24 cellular contexts compared by ENCODE assay signal in genomic region chrX:155417769-155418168, GRCh38. TPM values are rescaled to one million over a fixed set of nuclear protein-coding genes. Genes with fewer than 3 reads are reported as not detected.
DNase-seq lines count a peak whose midpoint lies in the region; ATAC-seq and FAIRE-seq lines count a peak whose summit lies in the region.
"Had no signal": no experiment of that assay in that cellular context is flagged by ENCODE, and none has a peak within 500 bp of the region (broad histone marks: within the 10 kb centered on the region; RNA-seq: fewer than 3 reads in every experiment).

No MANE protein-coding gene starts in this region.

- no peaks in the 10 kb centered on the region for H3K27me3 Mint-ChIP-seq in activated T-cell treated with anti-CD3 and anti-CD28 coated beads, Interleukin-2, amount 50 U/mL, for 72 hours (ENCODE audit: low read depth)
- no peaks in the 10 kb centered on the region for H3K27me3 Mint-ChIP-seq in activated T-cell treated with anti-CD3 and anti-CD28 coated beads, Interleukin-2, amount 50 U/mL, for 4 hours (ENCODE audit: low read depth)
- no peaks in the 10 kb centered on the region for H3K27me3 Mint-ChIP-seq in activated T-helper 17 cell treated with anti-CD3 and anti-CD28 coated beads, Interleukin-2, amount 50 U/mL, for 72 hours
- H3K27me3 Mint-ChIP-seq: CD4-positive, alpha-beta memory T cell had no signal

- H3K36me3 Mint-ChIP-seq in activated T-cell treated with anti-CD3 and anti-CD28 coated beads, Interleukin-2, amount 50 U/mL, for 72 hours (ENCODE audit: insufficient read depth in 2 of 2), result no peaks in the 10 kb centered on the region
- peaks cover 2% of the 10 kb centered on the region for H3K36me3 Mint-ChIP-seq in activated T-cell treated with anti-CD3 and anti-CD28 coated beads, Interleukin-2, amount 50 U/mL, for 4 hours (ENCODE audit: insufficient read depth)
- H3K36me3 Mint-ChIP-seq in activated T-helper 17 cell treated with anti-CD3 and anti-CD28 coated beads, Interleukin-2, amount 50 U/mL, for 72 hours (ENCODE audit: low read depth), result no peaks in the 10 kb centered on the region
- no peaks in the 10 kb centered on the region for H3K36me3 Mint-ChIP-seq in stimulated activated effector memory CD8-positive, alpha-beta T cell treated with anti-CD3 and anti-CD28 coated beads, Interleukin-12 subunit alpha, Interleukin-12 subunit beta, amount 100 ng/mL, for 72 hours

- no peak overlapping the region for H3K27ac Mint-ChIP-seq in activated T-cell treated with anti-CD3 and anti-CD28 coated beads, Interleukin-2, amount 50 U/mL, for 72 hours
- no peak overlapping the region for H3K27ac Mint-ChIP-seq in activated T-helper 17 cell treated with anti-CD3 and anti-CD28 coated beads, Interleukin-2, amount 50 U/mL, for 72 hours
- H3K27ac Mint-ChIP-seq in stimulated activated effector memory CD8-positive, alpha-beta T cell treated with anti-CD3 and anti-CD28 coated beads, Interleukin-12 subunit alpha, Interleukin-12 subunit beta, amount 100 ng/mL, for 72 hours, result no peak overlapping the region
- H3K27ac Mint-ChIP-seq: H9, HFFc6 had no signal

- no peak for DNase-seq in activated T-cell treated with anti-CD3 and anti-CD28 coated beads, Interleukin-2, amount 50 U/mL, for 72 hours
- DNase-seq in activated T-cell treated with anti-CD3 and anti-CD28 coated beads, Interleukin-2, amount 50 U/mL, for 4 hours, result no peak
- DNase-seq in HTR-8/SVneo (ENCODE audit: insufficient read length, low spot score), result no peak
- DNase-seq in stimulated activated effector memory CD8-positive, alpha-beta T cell treated with anti-CD3 and anti-CD28 coated beads, Interleukin-12 subunit alpha, Interleukin-12 subunit beta, amount 100 ng/mL, for 72 hours (ENCODE audit: low spot score in 2 of 2), result no peak
- DNase-seq: C1 segment of cervical spinal cord; Calu3; CD4-positive, alpha-beta memory T cell; COR-L47; DMS53; DMS79 treated with DMSO at 0.1 percent for 48 hours; GF-D8; GM23248; H9; HFFc6 had no signal

- H3K4me3 Mint-ChIP-seq in activated T-cell treated with anti-CD3 and anti-CD28 coated beads, Interleukin-2, amount 50 U/mL, for 72 hours, result no peak overlapping the region
- no peak overlapping the region for H3K4me3 Mint-ChIP-seq in activated T-cell treated with anti-CD3 and anti-CD28 coated beads, Interleukin-2, amount 50 U/mL, for 4 hours
- no peak overlapping the region for H3K4me3 Mint-ChIP-seq in activated T-helper 17 cell treated with anti-CD3 and anti-CD28 coated beads, Interleukin-2, amount 50 U/mL, for 72 hours
- H3K4me3 Mint-ChIP-seq in stimulated activated effector memory CD8-positive, alpha-beta T cell treated with anti-CD3 and anti-CD28 coated beads, Interleukin-12 subunit alpha, Interleukin-12 subunit beta, amount 100 ng/mL, for 72 hours, result no peak overlapping the region
- H3K4me3 Mint-ChIP-seq: CD4-positive, alpha-beta memory T cell; H9; HFFc6 had no signal

- no peaks in the 10 kb centered on the region for H3K9me3 Mint-ChIP-seq in activated T-cell treated with anti-CD3 and anti-CD28 coated beads, Interleukin-2, amount 50 U/mL, for 72 hours
- H3K9me3 Mint-ChIP-seq in activated T-cell treated with anti-CD3 and anti-CD28 coated beads, Interleukin-2, amount 50 U/mL, for 4 hours, result no peaks in the 10 kb centered on the region
- H3K9me3 Mint-ChIP-seq in activated T-helper 17 cell treated with anti-CD3 and anti-CD28 coated beads, Interleukin-2, amount 50 U/mL, for 72 hours, result no peaks in the 10 kb centered on the region
- no peaks in the 10 kb centered on the region for H3K9me3 Mint-ChIP-seq in stimulated activated effector memory CD8-positive, alpha-beta T cell treated with anti-CD3 and anti-CD28 coated beads, Interleukin-12 subunit alpha, Interleukin-12 subunit beta, amount 100 ng/mL, for 72 hours
- H3K9me3 Mint-ChIP-seq: HFFc6 had no signal

- peak; percentile 48 for FAIRE-seq in HTR-8/SVneo (lab: Jason Lieb, UNC)
- FAIRE-seq: GM12892, GM19239 had no signal

- peaks cover 4% of the 10 kb centered on the region for H3K4me1 Mint-ChIP-seq in activated T-cell treated with anti-CD3 and anti-CD28 coated beads, Interleukin-2, amount 50 U/mL, for 72 hours (ENCODE audit: low read depth)
- H3K4me1 Mint-ChIP-seq in activated T-cell treated with anti-CD3 and anti-CD28 coated beads, Interleukin-2, amount 50 U/mL, for 4 hours (ENCODE audit: low read depth), result no peaks in the 10 kb centered on the region
- H3K4me1 Mint-ChIP-seq in activated T-helper 17 cell treated with anti-CD3 and anti-CD28 coated beads, Interleukin-2, amount 50 U/mL, for 72 hours, result no peaks in the 10 kb centered on the region
- no peaks in the 10 kb centered on the region for H3K4me1 Mint-ChIP-seq in stimulated activated effector memory CD8-positive, alpha-beta T cell treated with anti-CD3 and anti-CD28 coated beads, Interleukin-12 subunit alpha, Interleukin-12 subunit beta, amount 100 ng/mL, for 72 hours
- H3K4me1 Mint-ChIP-seq: CD4-positive, alpha-beta memory T cell; H9 had no signal

- ATAC-seq in activated T-cell treated with anti-CD3 and anti-CD28 coated beads, Interleukin-2, amount 50 U/mL, for 72 hours (replicated peaks in 1 of 2), result peak; percentile 70 to 87
- no peak for ATAC-seq in activated T-cell treated with anti-CD3 and anti-CD28 coated beads, Interleukin-2, amount 50 U/mL, for 4 hours
- peak; percentile 94 for ATAC-seq in activated T-helper 17 cell treated with anti-CD3 and anti-CD28 coated beads, Interleukin-2, amount 50 U/mL, for 72 hours (replicated peaks)
- peak; percentile 89 for ATAC-seq in stimulated activated effector memory CD8-positive, alpha-beta T cell treated with anti-CD3 and anti-CD28 coated beads, Interleukin-12 subunit alpha, Interleukin-12 subunit beta, amount 100 ng/mL, for 72 hours
- no peak for ATAC-seq in GM18870 (IDR thresholded peaks at IDR 0.05; ENCODE audit: unreplicated experiment)
- ATAC-seq: HCT116 had no signal

RNA-seq across cellular contexts. Expression of gene F8A2, which starts 35.9 kb away (rescaled TPM):
- total RNA-seq in activated T-cell treated with anti-CD3 and anti-CD28 coated beads, Interleukin-2, amount 50 U/mL, for 72 hours, result not detected
- total RNA-seq in activated T-cell treated with anti-CD3 and anti-CD28 coated beads, Interleukin-2, amount 50 U/mL, for 4 hours, result not detected
- not detected for total RNA-seq in activated T-helper 17 cell treated with anti-CD3 and anti-CD28 coated beads, Interleukin-2, amount 50 U/mL, for 72 hours
- total RNA-seq: A172; A673; Calu3; CD4-positive, alpha-beta memory T cell; Daoy; G401; GM23248; H4; H9; HFFc6 had no signal

RNA-seq across cellular contexts. Expression of gene F8A3, which starts 40.7 kb away (rescaled TPM):
- total RNA-seq in activated T-cell treated with anti-CD3 and anti-CD28 coated beads, Interleukin-2, amount 50 U/mL, for 72 hours, result 1 to 10 TPM in 1 of 2 donors, under 1 TPM in 1; 0.23 to 5.1 TPM
- total RNA-seq in activated T-cell treated with anti-CD3 and anti-CD28 coated beads, Interleukin-2, amount 50 U/mL, for 4 hours, result 10 to 100 TPM in 1 of 3 donors, 1 to 10 TPM in 2; 2.0 to 10.3 (median 8.6) TPM
- 10 to 100 TPM; 13.6 to 25.8 TPM for total RNA-seq in activated T-helper 17 cell treated with anti-CD3 and anti-CD28 coated beads, Interleukin-2, amount 50 U/mL, for 72 hours
- total RNA-seq: CD4-positive, alpha-beta memory T cell; Daoy; G401 had no signal

Comparison
In these comparisons a context has a peak if more than half of its experiments do, and no peak if none do; other contexts are left out.
1. ATAC-seq: peak in activated T-cell treated with anti-CD3 and anti-CD28 coated beads, Interleukin-2, amount 50 U/mL, for 72 hours (2 of 2), activated T-helper 17 cell treated with anti-CD3 and anti-CD28 coated beads, Interleukin-2, amount 50 U/mL, for 72 hours (single experiment) and stimulated activated effector memory CD8-positive, alpha-beta T cell treated with anti-CD3 and anti-CD28 coated beads, Interleukin-12 subunit alpha, Interleukin-12 subunit beta, amount 100 ng/mL, for 72 hours (single experiment); none in activated T-cell treated with anti-CD3 and anti-CD28 coated beads, Interleukin-2, amount 50 U/mL, for 4 hours (0 of 2) and GM18870 (single experiment).